ENCODE assay signal across 24 cellular contexts in the genomic region with DNA sequence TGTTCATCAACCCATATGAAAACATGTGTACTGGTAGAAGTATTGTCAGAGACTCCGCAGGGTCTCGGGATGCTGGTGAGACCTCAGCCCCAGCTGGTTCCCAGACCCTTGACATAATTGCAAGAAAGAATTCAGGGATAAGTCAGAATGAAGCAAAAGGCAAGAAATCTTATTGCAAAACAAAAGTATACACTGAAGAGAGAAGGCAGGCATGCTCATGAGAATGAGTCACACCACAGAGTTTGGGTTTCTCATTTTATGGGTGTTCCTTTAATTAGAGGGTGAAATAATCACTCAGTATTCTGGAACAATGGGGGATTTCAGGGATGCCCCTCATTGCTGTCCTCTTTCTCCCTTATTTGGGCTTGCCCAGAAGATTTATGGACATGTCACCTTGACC.
A peak's percentile ranks its signal among the peaks of the same experiment; 100 is the strongest.
DNase-seq lines count a peak whose midpoint lies in the region; ATAC-seq and TF ChIP-seq lines count a peak whose summit lies in the region.
"Had no signal": no experiment of that assay in that cellular context is flagged by ENCODE, and none has a peak within 500 bp of the region (broad histone marks: within the 10 kb centered on the region; RNA-seq: fewer than 3 reads in every experiment).

No MANE protein-coding gene starts in this region.

- TF ChIP-seq CTCF in mammary epithelial cell (conservative IDR thresholded peaks at IDR 0.05 in 1 of 2, IDR thresholded peaks at IDR 0.05 in 1 of 2; ENCODE audit: extremely low read depth in 1 of 2, insufficient read depth in 1 of 2, low read depth in 1 of 2, low read length in 2 of 2) = no peak
- TF ChIP-seq CTCF in Caco-2 (IDR thresholded peaks at IDR 0.05; ENCODE audit: insufficient read depth in 1 of 2, low read depth in 1 of 2, low read length in 1 of 2, severe bottlenecking in 1 of 2, unreplicated experiment in 1 of 2) = no peak

- POLR2A ChIA-PET in Caco-2 (lab: Charles Lee) = no interaction called here

- H3K4me1 ChIP-seq in mammary epithelial cell (ENCODE audit: insufficient read depth, low read length) (peaks cover 6% of the 10 kb centered on the region), Caco-2 (no peaks in the 10 kb centered on the region)
- H3K4me1 ChIP-seq: esophagus muscularis mucosa, right lobe of liver had no signal

- H3K27me3 Mint-ChIP-seq in Caco-2 (ENCODE audit: insufficient read depth, unreplicated experiment) = no peaks in the 10 kb centered on the region
- H3K27me3 Mint-ChIP-seq: activated naive CD8-positive, alpha-beta T cell treated with anti-CD3 and anti-CD28 coated beads, Interleukin-2, amount 10 ng/mL, durations not matched to agents 7 days and 5 days; CD8-positive, alpha-beta memory T cell had no signal

- no peaks in the 10 kb centered on the region for H3K9me3 ChIP-seq in mammary epithelial cell (replicated peaks; ENCODE audit: insufficient read depth, low read length)
- H3K9me3 ChIP-seq in Caco-2 = no peaks in the 10 kb centered on the region
- H3K9me3 ChIP-seq: esophagus muscularis mucosa, right lobe of liver, thoracic aorta had no signal

- H3K4me3 ChIP-seq in mammary epithelial cell (replicated peaks in 1 of 3; ENCODE audit: insufficient read depth in 1 of 3, low read depth in 2 of 3, low read length in 3 of 3) (no peak overlapping the region), Caco-2 (ENCODE audit: low read depth, low read length) (no peak overlapping the region)
- H3K4me3 ChIP-seq: esophagus muscularis mucosa, hepatocyte, lung, right lobe of liver, thoracic aorta had no signal

- intact Hi-C loops in mammary epithelial cell (cut with micrococcal nuclease) = loop anchor here (10.0 kb wide), 1 partner anchor 941 kb away; no protein-coding TSS in a partner anchor
- intact Hi-C loops in posterior vena cava (cut with DNase I) = no loop called here
- intact Hi-C loops in Caco-2 (cut with micrococcal nuclease; ENCODE audit: unreplicated experiment) = loop anchor here (2.0 to 10.0 kb wide), 2 partner anchors 189 to 489 kb away; no protein-coding TSS in a partner anchor

- H3K27ac ChIP-seq in mammary epithelial cell (ENCODE audit: insufficient read depth, low read depth, low read length) = no peak overlapping the region
- H3K27ac ChIP-seq: esophagus muscularis mucosa, hepatocyte, KMS-11, right lobe of liver, thoracic aorta had no signal

- H3K9me3 Mint-ChIP-seq in Caco-2 (ENCODE audit: unreplicated experiment) = no peaks in the 10 kb centered on the region

- peak; percentile 1 for DNase-seq in EL
- DNase-seq in M059J (ENCODE audit: low read depth) = peak; percentile 8
- DNase-seq in mammary epithelial cell = peak; percentile 64
- DNase-seq in iris pigment epithelial cell (ENCODE audit: low read depth) = peak; percentile 42
- DNase-seq in posterior vena cava (ENCODE audit: low spot score) = no peak
- DNase-seq in Caco-2 = no peak
- DNase-seq: activated CD4-positive, alpha-beta T cell treated with anti-CD3 and anti-CD28 coated beads for 1 hour; activated naive CD8-positive, alpha-beta T cell treated with anti-CD3 and anti-CD28 coated beads, Interleukin-2, amount 10 ng/mL, durations not matched to agents 7 days and 5 days; CD8-positive, alpha-beta memory T cell; central memory CD4-positive, alpha-beta T cell; DMS79 treated with DMSO at 0.1 percent for 48 hours; islet precursor cell; NCI-H1417; NCI-H748 treated with DMSO at 0.1 percent for 48 hours; right lobe of liver had no signal

- H3K27me3 ChIP-seq in mammary epithelial cell (ENCODE audit: insufficient read depth, low read length) (no peaks in the 10 kb centered on the region), Caco-2 (replicated peaks; ENCODE audit: control insufficient read depth, insufficient read depth, low read length) (no peaks in the 10 kb centered on the region)
- H3K27me3 ChIP-seq: esophagus muscularis mucosa, hepatocyte, right lobe of liver had no signal

- no peak overlapping the region for H2AFZ ChIP-seq in mammary epithelial cell (ENCODE audit: low read depth, low read length)
- H2AFZ ChIP-seq: hepatocyte had no signal

- H3K27ac Mint-ChIP-seq in Caco-2 (ENCODE audit: unreplicated experiment) = no peak overlapping the region
- H3K27ac Mint-ChIP-seq: activated naive CD8-positive, alpha-beta T cell treated with anti-CD3 and anti-CD28 coated beads, Interleukin-2, amount 10 ng/mL, durations not matched to agents 7 days and 5 days; CD8-positive, alpha-beta memory T cell; stimulated activated effector memory CD8-positive, alpha-beta T cell treated with anti-CD3 and anti-CD28 coated beads, Interleukin-12 subunit alpha, Interleukin-12 subunit beta, amount 100 ng/mL, for 72 hours had no signal

- WGBS in mammary epithelial cell (ENCODE audit: low coverage, missing lambda C conversion rate) = 81% methylated on average over 2 of the region's 2 CpGs

- no peak overlapping the region for H3K4me3 Mint-ChIP-seq in Caco-2 (ENCODE audit: unreplicated experiment)
- H3K4me3 Mint-ChIP-seq: activated naive CD8-positive, alpha-beta T cell treated with anti-CD3 and anti-CD28 coated beads, Interleukin-2, amount 10 ng/mL, durations not matched to agents 7 days and 5 days; CD8-positive, alpha-beta memory T cell; stimulated activated effector memory CD8-positive, alpha-beta T cell treated with anti-CD3 and anti-CD28 coated beads, Interleukin-12 subunit alpha, Interleukin-12 subunit beta, amount 100 ng/mL, for 72 hours had no signal

- H3K79me2 ChIP-seq in mammary epithelial cell (ENCODE audit: insufficient read depth, low read length) = no peaks in the 10 kb centered on the region
- H3K79me2 ChIP-seq: hepatocyte had no signal

- no peak overlapping the region for H3K9ac ChIP-seq in mammary epithelial cell (ENCODE audit: insufficient read depth, low read length)
- H3K9ac ChIP-seq: KMS-11 had no signal

- CTCF ChIA-PET in mammary epithelial cell (lab: Charles Lee; ENCODE audit: low non-redundant PET) = interaction anchor here (0.6 kb wide), 1 partner anchor 489 kb away, joined by 18 read pairs; no protein-coding TSS in a partner anchor
- CTCF ChIA-PET in Caco-2 (lab: Charles Lee) = interaction anchor here (0.6 kb wide), 1 partner anchor 489 kb away, joined by 4 read pairs; no protein-coding TSS in a partner anchor

- H4K20me1 ChIP-seq in mammary epithelial cell (ENCODE audit: insufficient read depth, low read length) = no peaks in the 10 kb centered on the region

- no peaks in the 10 kb centered on the region for H3K36me3 Mint-ChIP-seq in Caco-2 (ENCODE audit: insufficient read depth, unreplicated experiment)
- H3K36me3 Mint-ChIP-seq: activated naive CD8-positive, alpha-beta T cell treated with anti-CD3 and anti-CD28 coated beads, Interleukin-2, amount 10 ng/mL, durations not matched to agents 7 days and 5 days; stimulated activated effector memory CD8-positive, alpha-beta T cell treated with anti-CD3 and anti-CD28 coated beads, Interleukin-12 subunit alpha, Interleukin-12 subunit beta, amount 100 ng/mL, for 72 hours had no signal

- H3K36me3 ChIP-seq in mammary epithelial cell (ENCODE audit: insufficient read depth, low read length) (no peaks in the 10 kb centered on the region), Caco-2 (ENCODE audit: control insufficient read depth, insufficient read depth, low read length) (no peaks in the 10 kb centered on the region)
- H3K36me3 ChIP-seq: esophagus muscularis mucosa, right lobe of liver, thoracic aorta had no signal

- dilution Hi-C loops in mammary epithelial cell (cut with HindIII; ENCODE audit: low sequenced_read_pairs) = no loop called here

- peak overlapping the region; percentile 2 for H3K4me2 ChIP-seq in mammary epithelial cell (ENCODE audit: insufficient read depth, low read depth, low read length)
- H3K4me2 ChIP-seq: hepatocyte, KMS-11 had no signal

- BruUV-seq in mammary epithelial cell (replicated peaks; lab: Mats Ljungman, UMichigan) = no TSS peak
- no TSS peak for BruUV-seq in Caco-2 (replicated peaks; lab: Mats Ljungman, UMichigan)

- ATAC-seq in HG03442 (IDR thresholded peaks at IDR 0.05; ENCODE audit: unreplicated experiment) (no peak), HG03025 (IDR thresholded peaks at IDR 0.05; ENCODE audit: low FRiP score, unreplicated experiment) (no peak)
- ATAC-seq: Panc1; right lobe of liver; stimulated activated effector memory CD8-positive, alpha-beta T cell treated with anti-CD3 and anti-CD28 coated beads, Interleukin-12 subunit alpha, Interleukin-12 subunit beta, amount 100 ng/mL, for 72 hours had no signal

- no peaks in the 10 kb centered on the region for H3K4me1 Mint-ChIP-seq in Caco-2 (ENCODE audit: low read depth, unreplicated experiment)
- H3K4me1 Mint-ChIP-seq: activated naive CD8-positive, alpha-beta T cell treated with anti-CD3 and anti-CD28 coated beads, Interleukin-2, amount 10 ng/mL, durations not matched to agents 7 days and 5 days; CD8-positive, alpha-beta memory T cell; stimulated activated effector memory CD8-positive, alpha-beta T cell treated with anti-CD3 and anti-CD28 coated beads, Interleukin-12 subunit alpha, Interleukin-12 subunit beta, amount 100 ng/mL, for 72 hours had no signal

- in situ Hi-C loops in mammary epithelial cell (cut with MboI; ENCODE audit: low sequenced_read_pairs in 2 of 2) = loop anchor here in 1 of 2 donors (25.0 kb wide), 1 partner anchor 186 kb away; no protein-coding TSS in a partner anchor

Comparison
In these comparisons a context has a peak if more than half of its experiments do, and no peak if none do; other contexts are left out.
1. DNase-seq: peak in EL (single experiment), M059J (single experiment), mammary epithelial cell (single experiment) and iris pigment epithelial cell (single experiment); none in posterior vena cava (single experiment) and Caco-2 (0 of 2).
2. intact Hi-C loops: an anchor here in mammary epithelial cell (10.0 kb wide) and Caco-2 (2.0 to 10.0 kb wide); none called in posterior vena cava.